26 cellular contexts compared by ENCODE assay signal in the genomic region with DNA sequence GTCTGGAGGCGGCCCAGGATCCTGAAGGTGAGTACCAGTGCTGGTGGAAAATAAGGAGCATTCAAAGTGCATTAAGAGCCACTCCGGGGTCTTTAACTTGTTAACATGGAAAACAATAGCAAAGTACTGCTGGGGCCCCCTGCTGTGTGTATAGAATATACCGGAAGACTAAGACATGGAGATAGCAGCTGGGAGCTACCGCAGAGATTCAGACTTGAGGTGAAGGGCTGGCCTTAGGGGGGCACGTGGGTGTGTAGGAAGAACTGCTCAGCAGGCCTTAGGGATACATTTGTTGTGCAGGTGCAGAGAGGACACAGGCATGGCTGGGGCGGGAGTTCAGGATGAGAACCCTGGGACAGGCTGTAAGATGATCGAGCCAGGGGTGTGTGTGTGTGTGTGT. TPM values are rescaled to one million over a fixed set of nuclear protein-coding genes. Genes with fewer than 3 reads are reported as not detected.
A peak's percentile ranks its signal among the peaks of the same experiment; 100 is the strongest.
DNase-seq lines count a peak whose midpoint lies in the region; ATAC-seq, FAIRE-seq and TF ChIP-seq lines count a peak whose summit lies in the region.
"Had no signal": no experiment of that assay in that cellular context is flagged by ENCODE, and none has a peak within 500 bp of the region (broad histone marks: within the 10 kb centered on the region; RNA-seq: fewer than 3 reads in every experiment).

No MANE protein-coding gene starts in this region.

- H3K4me1 Mint-ChIP-seq in nephron: peaks cover 18% of the 10 kb centered on the region
- H3K4me1 Mint-ChIP-seq: CD14-positive monocyte; central memory CD8-positive, alpha-beta T cell had no signal

- intact Hi-C loops in GM12878 (cut with micrococcal nuclease; ENCODE audit: unreplicated experiment): no loop called here

- peak; percentile 71 for ATAC-seq in GM12878
- ATAC-seq: stimulated activated memory B cell treated with anti-CD40 and anti-IgM and Interleukin-4, amounts not matched to agents 10 μg/mL and 1 μg/mL and 100 μg/mL, for 72 hours had no signal

- TF ChIP-seq RAD21 in GM12878 (IDR thresholded peaks at IDR 0.05; ENCODE audit: insufficient read depth, low read depth, low read length): no peak

- H3K36me3 Mint-ChIP-seq in nephron (ENCODE audit: low read depth): no peaks in the 10 kb centered on the region
- H3K36me3 Mint-ChIP-seq: activated CD4-positive, alpha-beta memory T cell treated with anti-CD3 and anti-CD28 coated beads for 36 hours; activated naive CD8-positive, alpha-beta T cell treated with anti-CD3 and anti-CD28 coated beads for 36 hours; CD14-positive monocyte; stimulated activated memory B cell treated with anti-CD40 and anti-IgM and Interleukin-4, amounts not matched to agents 10 μg/mL and 1 μg/mL and 100 μg/mL, for 72 hours had no signal

- SMC1A ChIA-PET in GM12878 (lab: Charles Lee; ENCODE audit: uncharacterized antibody, unreplicated experiment): no interaction called here

- H3F3A ChIP-seq in DOHH2 (ENCODE audit: control insufficient read depth, insufficient read depth): peaks cover 5% of the 10 kb centered on the region

- H3K9me3 Mint-ChIP-seq in nephron: no peaks in the 10 kb centered on the region
- H3K9me3 Mint-ChIP-seq: activated CD4-positive, alpha-beta memory T cell treated with anti-CD3 and anti-CD28 coated beads for 36 hours; activated naive CD8-positive, alpha-beta T cell treated with anti-CD3 and anti-CD28 coated beads for 36 hours; central memory CD8-positive, alpha-beta T cell; stimulated activated memory B cell treated with anti-CD40 and anti-IgM and Interleukin-4, amounts not matched to agents 10 μg/mL and 1 μg/mL and 100 μg/mL, for 72 hours had no signal

- no peak overlapping the region for H3K27ac Mint-ChIP-seq in nephron
- H3K27ac Mint-ChIP-seq: activated CD4-positive, alpha-beta memory T cell treated with anti-CD3 and anti-CD28 coated beads for 36 hours; activated naive CD8-positive, alpha-beta T cell treated with anti-CD3 and anti-CD28 coated beads for 36 hours; stimulated activated memory B cell treated with anti-CD40 and anti-IgM and Interleukin-4, amounts not matched to agents 10 μg/mL and 1 μg/mL and 100 μg/mL, for 72 hours had no signal

- TF ChIP-seq EP300 in GM12878 (IDR thresholded peaks at IDR 0.05; ENCODE audit: borderline replicate concordance in 1 of 2, control insufficient read depth in 1 of 2, low read depth in 2 of 2, low read length in 2 of 2): no peak

- DNase-seq in Jurkat, Clone E6-1 (ENCODE audit: low read depth, low spot score): peak; percentile 46
- DNase-seq in GM12878 (ENCODE audit: low read depth, low spot score) (no peak), HuH-7 (ENCODE audit: low spot score) (no peak), D341Med (ENCODE audit: low spot score) (no peak), MG63 (no peak)
- DNase-seq: activated CD4-positive, alpha-beta memory T cell treated with anti-CD3 and anti-CD28 coated beads for 36 hours; activated CD4-positive, CD25-positive, alpha-beta regulatory T cell; activated effector memory CD4-positive, alpha-beta T cell treated with Interleukin-2 at 50 U/mL for 16 hours; activated naive CD8-positive, alpha-beta T cell treated with anti-CD3 and anti-CD28 coated beads for 36 hours; dorsolateral prefrontal cortex; GOT3; Kasumi-1; mesenchymal stem cell; NCI-H1048; NCI-H1694 treated with DMSO at 0.1 percent for 48 hours; ovary; stimulated activated CD4-positive, alpha-beta T cell treated with anti-CD3 and anti-CD28 coated beads, Interleukin-4, amount 100 ng/mL, for 1 hour; T1000 had no signal

- no peak for FAIRE-seq in GM12878 (lab: Jason Lieb, UNC)
- FAIRE-seq: G401.6, GM18507 had no signal

- H3K9me3 ChIP-seq in DOHH2 (ENCODE audit: control insufficient read depth, insufficient read depth, low read length) (no peaks in the 10 kb centered on the region), GM12878 (replicated peaks; ENCODE audit: control insufficient read depth, insufficient read depth, low read length) (peaks cover 3% of the 10 kb centered on the region; the same call in 1 of the 3 replicates), MG63 (peaks cover 7% of the 10 kb centered on the region)
- H3K9me3 ChIP-seq: ovary, right atrium auricular region had no signal

- H3K27me3 Mint-ChIP-seq in nephron (ENCODE audit: low read depth): peaks cover 88% of the 10 kb centered on the region

- H3K4me1 ChIP-seq in DOHH2 (ENCODE audit: control insufficient read depth, low read length) (peaks cover 22% of the 10 kb centered on the region), GM12878 (ENCODE audit: control insufficient read depth, insufficient read depth, low read length) (no peaks in the 10 kb centered on the region)

- H3K36me3 ChIP-seq in DOHH2 (ENCODE audit: control insufficient read depth, low read length) (no peaks in the 10 kb centered on the region), GM12878 (ENCODE audit: control insufficient read depth in 2 of 2, insufficient read depth in 2 of 2, low read length in 1 of 2) (no peaks in the 10 kb centered on the region), MG63 (no peaks in the 10 kb centered on the region)
- H3K36me3 ChIP-seq: ovary, right atrium auricular region had no signal

- no peaks in the 10 kb centered on the region for H3K9me2 ChIP-seq in DOHH2 (replicated peaks; ENCODE audit: control insufficient read depth, low read length)

- CTCF ChIA-PET in GM12878 (lab: Yijun Ruan, JAX): interaction anchor here (0.5 to 0.9 kb wide), 2 partner anchors 23 to 163 kb away, joined by 3 to 4 read pairs; no protein-coding TSS in a partner anchor

- H3K27ac ChIP-seq in DOHH2 (ENCODE audit: low read depth, low read length) (no peak overlapping the region), GM12878 (ENCODE audit: control insufficient read depth, insufficient read depth) (no peak overlapping the region)
- H3K27ac ChIP-seq: dorsolateral prefrontal cortex, ovary, right atrium auricular region had no signal

- H3K4me3 ChIP-seq in DOHH2 (ENCODE audit: low read length): no peak overlapping the region
- no peak overlapping the region for H3K4me3 ChIP-seq in Jurkat, Clone E6-1 (ENCODE audit: low read length)
- no peak overlapping the region for H3K4me3 ChIP-seq in GM12878
- H3K4me3 ChIP-seq in MG63: no peak overlapping the region
- H3K4me3 ChIP-seq: dorsolateral prefrontal cortex, ovary, right atrium auricular region had no signal

- RAD21 ChIA-PET in GM12878 (lab: Charles Lee; ENCODE audit: unreplicated experiment): interaction anchor here (0.6 to 1.4 kb wide), 2 partner anchors 35 to 154 kb away, joined by 3 to 4 read pairs; no protein-coding TSS in a partner anchor

- peak overlapping the region; percentile 71; the same call in 1 of the 2 replicates for H3K4me2 ChIP-seq in DOHH2 (ENCODE audit: low read length)
- no peak overlapping the region for H3K4me2 ChIP-seq in GM12878 (ENCODE audit: control insufficient read depth, insufficient read depth)

- H3K79me2 ChIP-seq in DOHH2 (ENCODE audit: control insufficient read depth, low read length) (no peaks in the 10 kb centered on the region), GM12878 (ENCODE audit: control insufficient read depth, insufficient read depth, low read length) (no peaks in the 10 kb centered on the region)

- no peaks in the 10 kb centered on the region for H4K20me1 ChIP-seq in DOHH2 (ENCODE audit: control insufficient read depth, insufficient read depth, low read depth, low read length)
- H4K20me1 ChIP-seq in GM12878 (ENCODE audit: control insufficient read depth, insufficient read depth): no peaks in the 10 kb centered on the region

- peak overlapping the region in 2 of 3 experiments; percentile 20 to 35 for H3K4me3 Mint-ChIP-seq in nephron
- H3K4me3 Mint-ChIP-seq: activated CD4-positive, alpha-beta memory T cell treated with anti-CD3 and anti-CD28 coated beads for 36 hours; activated naive CD8-positive, alpha-beta T cell treated with anti-CD3 and anti-CD28 coated beads for 36 hours; central memory CD8-positive, alpha-beta T cell; stimulated activated memory B cell treated with anti-CD40 and anti-IgM and Interleukin-4, amounts not matched to agents 10 μg/mL and 1 μg/mL and 100 μg/mL, for 72 hours had no signal

- no peak overlapping the region for H3K9ac ChIP-seq in GM12878 (ENCODE audit: control insufficient read depth, insufficient read depth, low read length)

- BruUV-seq in GM12878 (replicated peaks; lab: Mats Ljungman, UMichigan): no TSS peak

- in situ Hi-C loops in GM12878 (cut with MboI): no loop called here

- peak; percentile 19 for TF ChIP-seq CTCF in DOHH2 (IDR thresholded peaks at IDR 0.05; ENCODE audit: low read depth, low read length, poor library complexity, severe bottlenecking)
- TF ChIP-seq CTCF in GM12878 (IDR thresholded peaks at IDR 0.05 in 2 of 3, conservative IDR thresholded peaks at IDR 0.05 in 1 of 3; ENCODE audit: control insufficient read depth in 2 of 3, extremely low read depth in 1 of 3, insufficient read depth in 1 of 3, low read depth in 3 of 3, low read length in 3 of 3): 0 out of 6 replicates have a peak, but pooled peaks of 1 of the 3 experiments have one; percentile 7
- no peak for TF ChIP-seq CTCF in nephron (IDR thresholded peaks at IDR 0.05; ENCODE audit: unreplicated experiment in 3 of 3)

- no peak overlapping the region for H2AFZ ChIP-seq in GM12878 (ENCODE audit: control insufficient read depth, low read depth, low read length)

- WGBS in GM12878 (ENCODE audit: insufficient coverage, insufficient replicate concordance, low lambda C conversion rate, missing lambda C conversion rate): 10% methylated on average over 7 of the region's 7 CpGs

- POLR2A ChIA-PET in GM12878 (lab: Charles Lee): no interaction called here

- TF ChIP-seq POLR2A in GM12878 (IDR thresholded peaks at IDR 0.05; ENCODE audit: low read depth, low read length): no peak

- H3K27me3 ChIP-seq in DOHH2 (ENCODE audit: control insufficient read depth, low read length) (peaks cover 28% of the 10 kb centered on the region), GM12878 (replicated peaks in 1 of 2; ENCODE audit: control insufficient read depth in 2 of 2, insufficient read depth in 2 of 2, low read length in 1 of 2) (peaks cover 9 to 10% of the 10 kb centered on the region in 2 experiments), MG63 (peaks cover 33% of the 10 kb centered on the region)
- H3K27me3 ChIP-seq: ovary had no signal

RNA-seq across cellular contexts. Expression of a gene that starts 1.2 kb away (rescaled TPM):
- not detected for polyA plus RNA-seq in Jurkat, Clone E6-1 (2012; ENCODE audit: insufficient read depth, insufficient read length)
- not detected in 2 replicates for total RNA-seq in GM12878 (2013; cell fraction: nucleolus; rRNA removed)
- total RNA-seq in GM12878 (2014; rRNA removed): 0.23 and 0.54 TPM in 2 replicates
- total RNA-seq in GM12878 (2014; rRNA removed; fragmentation: Illumina TruSeq; extraction: Trizol): 0.18 and 0.40 TPM in 2 replicates
- total RNA-seq in GM12878 (2021): 0.18 and 0.29 TPM in 2 replicates
- not detected for polyA plus RNA-seq in GM12878 (2011; ENCODE audit: low read depth)
- 1.9 and 2.4 TPM in 2 replicates for polyA plus RNA-seq in GM12878 (2011; rRNA removed)
- 1.8 and 2.4 TPM in 2 replicates for polyA plus RNA-seq in GM12878 (2011; cell fraction: cytosol; rRNA removed)
- 1.2 TPM in 2 replicates for polyA plus RNA-seq in GM12878 (2011; cell fraction: nucleus; rRNA removed)
- polyA plus RNA-seq in GM12878 (2012): 0.04 TPM in 1 of 2 replicates, not detected in the other
- 0.16 TPM in 1 of 2 replicates, not detected in the other for polyA plus RNA-seq in GM12878 (2014; fragmentation: Illumina TruSeq; extraction: Trizol)
- polyA plus RNA-seq in GM12878 (2014; fragmentation: Nextera tagmentation; extraction: Ambion mirVana): under 1 TPM; 0.16 to 0.42 TPM
- 0.06 and 0.51 TPM in 2 replicates for polyA plus RNA-seq in GM12878 (2014; rRNA removed)
- under 1 TPM; 0.25 to 0.26 TPM for polyA plus RNA-seq in GM12878 (2016; fragmentation: Nextera tagmentation; extraction: Ambion mirVana)
- polyA minus RNA-seq in GM12878 (2011; rRNA and poly(A)+ RNA removed): 2.4 and 3.5 TPM in 2 replicates
- 0.67 and 0.73 TPM in 2 replicates for polyA minus RNA-seq in GM12878 (2011; cell fraction: cytosol; rRNA and poly(A)+ RNA removed)
- polyA minus RNA-seq in GM12878 (2011; cell fraction: nucleus; rRNA and poly(A)+ RNA removed): 0.85 and 1.8 TPM in 2 replicates
- total RNA-seq in MG63 (2014; rRNA removed; shearing (Covaris generic); ENCODE audit: low replicate concordance): not detected in 2 replicates
- total RNA-seq: activated CD4-positive, alpha-beta memory T cell treated with anti-CD3 and anti-CD28 coated beads for 36 hours; activated naive CD8-positive, alpha-beta T cell treated with anti-CD3 and anti-CD28 coated beads for 36 hours; dorsolateral prefrontal cortex; ovary; right atrium auricular region had no signal
- polyA plus RNA-seq: CD14-positive monocyte, ovary had no signal
